In the genomic region with DNA sequence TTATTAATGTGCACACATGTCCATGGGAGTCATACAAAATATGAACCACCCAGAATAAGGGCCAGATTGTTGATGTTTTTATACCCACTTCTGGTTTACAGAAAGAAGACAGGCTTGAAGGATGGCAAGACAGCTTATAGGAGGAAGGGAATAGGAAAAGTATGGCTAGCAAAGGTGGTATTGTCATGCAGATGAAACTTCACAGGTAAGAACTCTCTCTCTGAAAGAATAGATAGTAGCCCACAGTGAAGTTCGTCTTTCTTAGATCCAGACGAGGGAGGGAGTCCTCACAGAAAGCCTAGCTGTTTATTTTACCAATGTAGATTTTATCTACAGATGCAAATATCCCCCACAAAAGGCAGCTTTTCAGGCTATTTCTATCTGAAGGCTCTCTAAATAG, we compare ENCODE assay signal across 1 cellular context.
TF ChIP-seq lines count a peak whose summit lies in the region.

No MANE protein-coding gene starts in this region.

TF ChIP-seq in WTC11, 78 proteins besides CTCF, POLR2A, EP300 and RAD21 (continued from another document):
- TF ChIP-seq, protein P1, sequence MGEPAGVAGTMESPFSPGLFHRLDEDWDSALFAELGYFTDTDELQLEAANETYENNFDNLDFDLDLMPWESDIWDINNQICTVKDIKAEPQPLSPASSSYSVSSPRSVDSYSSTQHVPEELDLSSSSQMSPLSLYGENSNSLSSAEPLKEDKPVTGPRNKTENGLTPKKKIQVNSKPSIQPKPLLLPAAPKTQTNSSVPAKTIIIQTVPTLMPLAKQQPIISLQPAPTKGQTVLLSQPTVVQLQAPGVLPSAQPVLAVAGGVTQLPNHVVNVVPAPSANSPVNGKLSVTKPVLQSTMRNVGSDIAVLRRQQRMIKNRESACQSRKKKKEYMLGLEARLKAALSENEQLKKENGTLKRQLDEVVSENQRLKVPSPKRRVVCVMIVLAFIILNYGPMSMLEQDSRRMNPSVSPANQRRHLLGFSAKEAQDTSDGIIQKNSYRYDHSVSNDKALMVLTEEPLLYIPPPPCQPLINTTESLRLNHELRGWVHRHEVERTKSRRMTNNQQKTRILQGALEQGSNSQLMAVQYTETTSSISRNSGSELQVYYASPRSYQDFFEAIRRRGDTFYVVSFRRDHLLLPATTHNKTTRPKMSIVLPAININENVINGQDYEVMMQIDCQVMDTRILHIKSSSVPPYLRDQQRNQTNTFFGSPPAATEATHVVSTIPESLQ (CRISPR knock-in tag; IDR thresholded peaks at IDR 0.05) = no peak
- no peak for TF ChIP-seq ESRRA (CRISPR knock-in tag; IDR thresholded peaks at IDR 0.05; ENCODE audit: borderline replicate concordance)
